In genomic region chr6:105087571-105088211, GRCh38 we compare ENCODE assay signal across 8 cellular contexts.
DNase-seq lines count a peak whose midpoint lies in the region; ATAC-seq, FAIRE-seq and TF ChIP-seq lines count a peak whose summit lies in the region.

No MANE protein-coding gene starts in this region.

- no peak overlapping the region for H3K27ac Mint-ChIP-seq in immature natural killer cell

- H3K9me3 ChIP-seq in stomach, result no peaks in the 10 kb centered on the region

- no peaks in the 10 kb centered on the region for H3K9me3 Mint-ChIP-seq in immature natural killer cell

- TF ChIP-seq EP300 in stomach (IDR thresholded peaks at IDR 0.05), result no peak

- no peaks in the 10 kb centered on the region for H3K36me3 ChIP-seq in stomach

- H3K27me3 ChIP-seq in stomach, result no peaks in the 10 kb centered on the region

- peaks cover 3 to 4% (median 3%) of the 10 kb centered on the region in 3 donors for H3K27me3 Mint-ChIP-seq in immature natural killer cell (ENCODE audit: low read depth in 3 of 3)

- no peaks in the 10 kb centered on the region for H3K36me3 Mint-ChIP-seq in immature natural killer cell

- no peak overlapping the region for H3K4me3 Mint-ChIP-seq in immature natural killer cell

- 0 to 3% (median 0%) methylated on average over 1 of the region's 1 CpG for WGBS in stomach, 5 donors

- H3K27ac ChIP-seq in stomach, result no peak overlapping the region

- no peaks in the 10 kb centered on the region for H3K4me1 Mint-ChIP-seq in immature natural killer cell

- peak; percentile 71 for ATAC-seq in HG03354 (IDR thresholded peaks at IDR 0.05; ENCODE audit: poor library complexity, severe bottlenecking, unreplicated experiment)
- ATAC-seq in HG03095 (IDR thresholded peaks at IDR 0.05; ENCODE audit: unreplicated experiment), result no peak

- H3K4me3 ChIP-seq in astrocyte of the cerebellum (ENCODE audit: low read depth, low read length) (no peak overlapping the region), stomach (no peak overlapping the region)

- TF ChIP-seq POLR2A in GM12891 (IDR thresholded peaks at IDR 0.05; ENCODE audit: low read depth, low read length) (no peak), stomach (IDR thresholded peaks at IDR 0.05) (no peak)

- DNase-seq in CD1c-positive myeloid dendritic cell (ENCODE audit: extremely low spot score) (peak; percentile 52), GM12891 (ENCODE audit: insufficient read length, low spot score) (no peak), NCI-H446 treated with DMSO at 0.1 percent for 48 hours (lab: John Stamatoyannopoulos, UW) (peak; percentile 42), astrocyte of the cerebellum (ENCODE audit: low read depth) (peak; percentile 55), immature natural killer cell (peak; percentile 30 to 48 (median 40)), stomach (peak; percentile 40)

- H3K4me1 ChIP-seq in stomach, result peaks cover 0 to 9% (median 0%) of the 10 kb centered on the region in 4 donors

- peak; percentile 67 for TF ChIP-seq CTCF in astrocyte of the cerebellum (IDR thresholded peaks at IDR 0.05; ENCODE audit: low read depth, low read length, missing control alignments)
- peak in 5 of 7 experiments; percentile 59 to 79 (median 63) for TF ChIP-seq CTCF in stomach (IDR thresholded peaks at IDR 0.05)

- in situ Hi-C loops in astrocyte of the cerebellum (cut with HindIII; ENCODE audit: low sequenced_read_pairs), result loop anchor here (10.0 kb wide), 1 partner anchor 327 kb away; no protein-coding TSS in a partner anchor

- peak; percentile 68 for FAIRE-seq in GM12891 (lab: Jason Lieb, UNC)

- intact Hi-C loops in stomach (cut with DNase I; ENCODE audit: low total_unique reads), result no loop called here

TF ChIP-seq in GM12891, 5 proteins besides CTCF, POLR2A, EP300 and RAD21:
- no peak for TF ChIP-seq PAX5 (IDR thresholded peaks at IDR 0.05; ENCODE audit: insufficient read depth, low read length, severe bottlenecking)
- TF ChIP-seq SPI1 (IDR thresholded peaks at IDR 0.05; ENCODE audit: low read depth, low read length), result no peak
- no peak for TF ChIP-seq POU2F2 (IDR thresholded peaks at IDR 0.05; ENCODE audit: low read depth, low read length)
- no peak for TF ChIP-seq TAF1 (IDR thresholded peaks at IDR 0.05; ENCODE audit: low read depth, low read length)
- TF ChIP-seq POLR2AphosphoS5 (IDR thresholded peaks at IDR 0.05; ENCODE audit: low read depth, low read length), result no peak
